ENCODE assay signal across 24 cellular contexts in the genomic region with DNA sequence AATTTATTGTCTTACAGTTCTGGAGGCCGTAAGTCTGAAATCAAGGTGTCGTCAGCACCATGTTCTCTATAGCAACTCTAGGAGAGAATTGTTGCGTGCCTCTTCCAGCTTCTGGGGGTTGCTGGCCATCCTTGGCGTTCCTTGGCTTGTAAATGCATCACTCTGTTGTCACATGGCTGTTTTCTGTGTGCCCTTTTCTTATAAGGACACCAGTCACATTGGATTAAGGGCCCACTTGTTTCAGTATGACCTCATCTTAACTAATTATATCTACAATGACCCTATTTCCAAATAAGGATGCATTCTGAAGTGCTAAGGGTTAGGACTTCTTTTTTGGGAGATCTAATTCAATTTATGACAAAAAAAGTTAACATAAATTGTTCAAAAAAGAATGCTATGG. TPM values are rescaled to one million over a fixed set of nuclear protein-coding genes. Genes with fewer than 3 reads are reported as not detected.
DNase-seq lines count a peak whose midpoint lies in the region; ATAC-seq and TF ChIP-seq lines count a peak whose summit lies in the region.
"Had no signal": no experiment of that assay in that cellular context is flagged by ENCODE, and none has a peak within 500 bp of the region (broad histone marks: within the 10 kb centered on the region; RNA-seq: fewer than 3 reads in every experiment).

No MANE protein-coding gene starts in this region.

- H4K20me1 ChIP-seq in SU-DHL-6 (ENCODE audit: low read depth, low read length) (no peaks in the 10 kb centered on the region), SK-N-SH (ENCODE audit: insufficient read depth) (no peaks in the 10 kb centered on the region)

- no peak overlapping the region for H2AFZ ChIP-seq in SU-DHL-6 (ENCODE audit: low read depth, low read length, severe bottlenecking)
- H2AFZ ChIP-seq in SK-N-SH (ENCODE audit: low read depth), result no peak overlapping the region

- H3K9me2 ChIP-seq in SU-DHL-6 (replicated peaks; ENCODE audit: insufficient read depth, low read length) (no peaks in the 10 kb centered on the region), SK-N-SH (no peaks in the 10 kb centered on the region)

- H3K4me1 ChIP-seq in CD8-positive, alpha-beta T cell (ENCODE audit: insufficient read depth, low read length), result peaks cover 9% of the 10 kb centered on the region
- H3K4me1 ChIP-seq in HAP-1 (no peaks in the 10 kb centered on the region), SK-N-SH (ENCODE audit: control insufficient read depth in 1 of 2, insufficient read depth in 2 of 2, low read depth in 1 of 2, low read length in 1 of 2) (no peaks in the 10 kb centered on the region; a peak in 1 of 4 replicates)
- H3K4me1 ChIP-seq: pancreas had no signal

- H3K27me3 Mint-ChIP-seq in CD8-positive, alpha-beta T cell (ENCODE audit: low read depth), result no peaks in the 10 kb centered on the region
- H3K27me3 Mint-ChIP-seq in natural killer cell treated with Interleukin-12 subunit alpha and Interleukin-12 subunit beta and Interleukin-15 and Interleukin-18, amount 100 ng/mL, for 72 hours, result no peaks in the 10 kb centered on the region

- CTCF ChIA-PET in CD8-positive, alpha-beta T cell (lab: Charles Lee), result interaction anchor here (2.0 kb wide), 1 partner anchor 77 kb away, joined by 15 read pairs; no protein-coding TSS in a partner anchor
- CTCF ChIA-PET in SK-N-SH (lab: Yijun Ruan, JAX), result no interaction called here

- DNase-seq in CD8-positive, alpha-beta T cell, result no peak
- DNase-seq in HL-60 (ENCODE audit: low read depth in 1 of 2, low spot score in 1 of 2), result no peak
- DNase-seq in natural killer cell treated with Interleukin-12 subunit alpha and Interleukin-12 subunit beta and Interleukin-15 and Interleukin-18, amount 100 ng/mL, for 72 hours (ENCODE audit: low spot score), result no peak
- no peak for DNase-seq in HAP-1 (ENCODE audit: low spot score in 2 of 2)
- no peak for DNase-seq in dermis blood vessel endothelial cell
- DNase-seq in SK-N-SH, result no peak
- DNase-seq: activated CD4-positive, alpha-beta T cell treated with anti-CD3 and anti-CD28 coated beads for 1 hour; activated naive CD4-positive, alpha-beta T cell treated with anti-CD3 and anti-CD28 coated beads for 36 hours; DMS53; endodermal cell; GDM1; left colon; NCI-H2081 treated with DMSO at 0.1 percent for 48 hours; NCI-H446; pancreas; SHP77 treated with DMSO at 0.1 percent for 48 hours; stimulated activated CD4-positive, alpha-beta T cell treated with anti-CD3 and anti-CD28 coated beads, Interleukin-4, amount 100 ng/mL, for 24 hours had no signal

- peaks cover 47% of the 10 kb centered on the region for H3K79me2 ChIP-seq in SU-DHL-6 (ENCODE audit: insufficient read depth, low read length)
- H3K79me2 ChIP-seq in SK-N-SH (ENCODE audit: insufficient read depth), result no peaks in the 10 kb centered on the region

- H3K4me3 Mint-ChIP-seq in CD8-positive, alpha-beta T cell, result no peak overlapping the region
- H3K4me3 Mint-ChIP-seq in natural killer cell treated with Interleukin-12 subunit alpha and Interleukin-12 subunit beta and Interleukin-15 and Interleukin-18, amount 100 ng/mL, for 72 hours, result peak overlapping the region; percentile 98
- H3K4me3 Mint-ChIP-seq: activated naive CD4-positive, alpha-beta T cell treated with anti-CD3 and anti-CD28 coated beads for 36 hours; endodermal cell; nephron; type B pancreatic cell had no signal

- peaks cover 25% of the 10 kb centered on the region for H3K4me1 Mint-ChIP-seq in CD8-positive, alpha-beta T cell (ENCODE audit: low read depth)
- peaks cover 50 to 58% of the 10 kb centered on the region in 2 donors for H3K4me1 Mint-ChIP-seq in natural killer cell treated with Interleukin-12 subunit alpha and Interleukin-12 subunit beta and Interleukin-15 and Interleukin-18, amount 100 ng/mL, for 72 hours (ENCODE audit: low read depth in 2 of 2)

- peak overlapping the region; percentile 85 for H3K4me2 ChIP-seq in SU-DHL-6 (ENCODE audit: low read depth, low read length, poor library complexity, severe bottlenecking)
- no peak overlapping the region for H3K4me2 ChIP-seq in SK-N-SH

- H3K27ac Mint-ChIP-seq in CD8-positive, alpha-beta T cell, result peak overlapping the region; percentile 78
- H3K27ac Mint-ChIP-seq in natural killer cell treated with Interleukin-12 subunit alpha and Interleukin-12 subunit beta and Interleukin-15 and Interleukin-18, amount 100 ng/mL, for 72 hours, result peak overlapping the region; percentile 89 to 99
- H3K27ac Mint-ChIP-seq: activated naive CD4-positive, alpha-beta T cell treated with anti-CD3 and anti-CD28 coated beads for 36 hours; endodermal cell; nephron; type B pancreatic cell had no signal

- no peaks in the 10 kb centered on the region for H3K27me3 ChIP-seq in CD8-positive, alpha-beta T cell (ENCODE audit: insufficient read depth, low read length)
- H3K27me3 ChIP-seq in HL-60 (ENCODE audit: insufficient read depth, poor library complexity, severe bottlenecking) (no peaks in the 10 kb centered on the region), SU-DHL-6 (ENCODE audit: low read length) (no peaks in the 10 kb centered on the region), HAP-1 (ENCODE audit: low read depth) (peaks cover 13% of the 10 kb centered on the region; the same call in 1 of the 2 replicates), SK-N-SH (ENCODE audit: insufficient read depth) (no peaks in the 10 kb centered on the region)
- H3K27me3 ChIP-seq: esophagus muscularis mucosa, pancreas had no signal

- TF ChIP-seq CTCF in CD8-positive, alpha-beta T cell (IDR thresholded peaks at IDR 0.05), result no peak
- no peak for TF ChIP-seq CTCF in HL-60 (IDR thresholded peaks at IDR 0.05; ENCODE audit: insufficient read depth, low read length)
- no peak for TF ChIP-seq CTCF in SU-DHL-6 (IDR thresholded peaks at IDR 0.05; ENCODE audit: insufficient read depth, low read length, poor library complexity, severe bottlenecking)
- no peak for TF ChIP-seq CTCF in SK-N-SH (IDR thresholded peaks at IDR 0.05)

- no peaks in the 10 kb centered on the region for H3K9me3 Mint-ChIP-seq in CD8-positive, alpha-beta T cell
- no peaks in the 10 kb centered on the region for H3K9me3 Mint-ChIP-seq in natural killer cell treated with Interleukin-12 subunit alpha and Interleukin-12 subunit beta and Interleukin-15 and Interleukin-18, amount 100 ng/mL, for 72 hours
- H3K9me3 Mint-ChIP-seq: activated naive CD4-positive, alpha-beta T cell treated with anti-CD3 and anti-CD28 coated beads for 36 hours; endodermal cell had no signal

- H3K9ac ChIP-seq in SU-DHL-6 (ENCODE audit: low read length), result peak overlapping the region; percentile 74; the same call in 1 of the 2 replicates
- no peak overlapping the region for H3K9ac ChIP-seq in SK-N-SH

- peaks cover 2% of the 10 kb centered on the region for H3K36me3 Mint-ChIP-seq in CD8-positive, alpha-beta T cell
- H3K36me3 Mint-ChIP-seq in natural killer cell treated with Interleukin-12 subunit alpha and Interleukin-12 subunit beta and Interleukin-15 and Interleukin-18, amount 100 ng/mL, for 72 hours, result peaks cover 26% of the 10 kb centered on the region
- H3K36me3 Mint-ChIP-seq: type B pancreatic cell had no signal

- TF ChIP-seq EP300 in SK-N-SH (IDR thresholded peaks at IDR 0.05; ENCODE audit: borderline replicate concordance in 1 of 2, low read depth in 1 of 2, low read length in 1 of 2), result no peak

- H3K27ac ChIP-seq in CD8-positive, alpha-beta T cell (ENCODE audit: low read depth, low read length), result no peak overlapping the region
- H3K27ac ChIP-seq in HL-60 (replicated peaks), result peak overlapping the region; percentile 85
- peak overlapping the region; percentile 84 for H3K27ac ChIP-seq in SU-DHL-6 (ENCODE audit: low read depth, low read length)
- no peak overlapping the region for H3K27ac ChIP-seq in SK-N-SH (ENCODE audit: low read depth in 2 of 2, low read length in 1 of 2)
- H3K27ac ChIP-seq: esophagus muscularis mucosa, pancreas had no signal

- H3F3A ChIP-seq in SU-DHL-6 (ENCODE audit: insufficient read depth) (peaks cover 30% of the 10 kb centered on the region; the same call in 1 of the 2 replicates), SK-N-SH (replicated peaks; ENCODE audit: insufficient read depth) (no peaks in the 10 kb centered on the region)

- no peaks in the 10 kb centered on the region for H3K36me3 ChIP-seq in CD8-positive, alpha-beta T cell (ENCODE audit: insufficient read depth, low read length)
- 0 out of 2 replicates have a peak, but pooled peaks cover 2% of the 10 kb centered on the region for H3K36me3 ChIP-seq in SU-DHL-6 (ENCODE audit: low read length)
- no peaks in the 10 kb centered on the region for H3K36me3 ChIP-seq in HAP-1 (replicated peaks)
- H3K36me3 ChIP-seq in SK-N-SH (replicated peaks in 1 of 2; ENCODE audit: control insufficient read depth in 1 of 2, insufficient read depth in 2 of 2, low read length in 1 of 2), result no peaks in the 10 kb centered on the region
- H3K36me3 ChIP-seq: esophagus muscularis mucosa, pancreas had no signal

- POLR2A ChIA-PET in CD8-positive, alpha-beta T cell (lab: Charles Lee), result no interaction called here
- POLR2A ChIA-PET in SK-N-SH (lab: Yijun Ruan, JAX), result no interaction called here

- H3K9me3 ChIP-seq in CD8-positive, alpha-beta T cell (ENCODE audit: low read length), result no peaks in the 10 kb centered on the region
- H3K9me3 ChIP-seq in SU-DHL-6 (ENCODE audit: insufficient read depth, low read length) (no peaks in the 10 kb centered on the region), HAP-1 (no peaks in the 10 kb centered on the region), SK-N-SH (no peaks in the 10 kb centered on the region)
- H3K9me3 ChIP-seq: esophagus muscularis mucosa, pancreas had no signal

- in situ Hi-C loops in HAP-1 (cut with MboI; ENCODE audit: low sequenced_read_pairs), result no loop called here

- ATAC-seq in CD8-positive, alpha-beta T cell, result no peak
- no peak for ATAC-seq in natural killer cell treated with Interleukin-12 subunit alpha and Interleukin-12 subunit beta and Interleukin-15 and Interleukin-18, amount 100 ng/mL, for 72 hours
- ATAC-seq in HG03045 (IDR thresholded peaks at IDR 0.05; ENCODE audit: unreplicated experiment), result no peak
- ATAC-seq: left colon, pancreas had no signal

- 82% methylated on average over 4 of the region's 4 CpGs for WGBS in SK-N-SH (ENCODE audit: low lambda C conversion rate)

- intact Hi-C loops in CD8-positive, alpha-beta T cell (cut with DNase I, micrococcal nuclease), result loop anchor here (2.0 to 10.0 kb wide), 4 partner anchors 113 to 561 kb away; a partner anchor contains a TSS

- no peak overlapping the region for H3K4me3 ChIP-seq in CD8-positive, alpha-beta T cell (ENCODE audit: low read depth, low read length)
- H3K4me3 ChIP-seq in HL-60 (replicated peaks; ENCODE audit: insufficient read depth, low read length) (no peak overlapping the region), SU-DHL-6 (ENCODE audit: insufficient read depth, low read length, poor library complexity, severe bottlenecking) (no peak overlapping the region), HAP-1 (no peak overlapping the region), SK-N-SH (ENCODE audit: low read depth in 2 of 2, low read length in 1 of 2) (no peak overlapping the region)
- H3K4me3 ChIP-seq: esophagus muscularis mucosa, pancreas had no signal

- TF ChIP-seq RAD21 in SK-N-SH (IDR thresholded peaks at IDR 0.05; ENCODE audit: low read length), result no peak

RNA-seq across cellular contexts. Expression of a gene that starts 1.4 kb away (rescaled TPM):
- total RNA-seq in CD8-positive, alpha-beta T cell, result 10 to 100 TPM; 10.3 to 11.6 TPM
- total RNA-seq in natural killer cell treated with Interleukin-12 subunit alpha and Interleukin-12 subunit beta and Interleukin-15 and Interleukin-18, amount 100 ng/mL, for 72 hours, result 100 to 1,000 TPM; 209 to 569 TPM
- 0.17 TPM in 1 of 2 replicates, not detected in the other for total RNA-seq in dermis blood vessel endothelial cell
- 0.02 TPM in 2 replicates for polyA plus RNA-seq in SK-N-SH (2012; rRNA removed)
- polyA plus RNA-seq in SK-N-SH (2012; cell fraction: cytosol; rRNA removed), result 0.01 TPM in 2 replicates
- polyA plus RNA-seq in SK-N-SH (2012; cell fraction: nucleus; rRNA removed), result 0.02 and 0.08 TPM in 2 replicates
- total RNA-seq: endodermal cell, LHCN-M2 had no signal

RNA-seq across cellular contexts. Expression of a gene that starts 44.0 kb away (rescaled TPM):
- not detected for total RNA-seq in CD8-positive, alpha-beta T cell
- not detected for total RNA-seq in natural killer cell treated with Interleukin-12 subunit alpha and Interleukin-12 subunit beta and Interleukin-15 and Interleukin-18, amount 100 ng/mL, for 72 hours
- 45.3 and 52.3 TPM in 2 replicates for total RNA-seq in dermis blood vessel endothelial cell
- 55.5 and 63.0 TPM in 2 replicates for polyA plus RNA-seq in SK-N-SH (2012; rRNA removed)
- 63.9 and 65.4 TPM in 2 replicates for polyA plus RNA-seq in SK-N-SH (2012; cell fraction: cytosol; rRNA removed)
- polyA plus RNA-seq in SK-N-SH (2012; cell fraction: nucleus; rRNA removed), result 23.3 and 32.4 TPM in 2 replicates
- total RNA-seq: activated naive CD4-positive, alpha-beta T cell treated with anti-CD3 and anti-CD28 coated beads for 36 hours; T-helper 1 cell treated with Interleukin-12 subunit alpha and Interleukin-12 subunit beta and Interleukin-4 antibody, amounts not matched to agents 30 ng/mL and 1 ng/mL, for 36 hours had no signal

Comparison
In these comparisons a context has a peak if more than half of its experiments do, and no peak if none do; other contexts are left out.
1. H3K27ac ChIP-seq: peak in HL-60 (single experiment) and SU-DHL-6 (single experiment); none in CD8-positive, alpha-beta T cell (single experiment) and SK-N-SH (0 of 2).
2. RNA of a gene that starts 1.4 kb away (total RNA-seq): 209 to 569 TPM in natural killer cell treated with Interleukin-12 subunit alpha and Interleukin-12 subunit beta and Interleukin-15 and Interleukin-18, amount 100 ng/mL, for 72 hours; 10.3 to 11.6 TPM in CD8-positive, alpha-beta T cell and 0.17 TPM in dermis blood vessel endothelial cell; every median in the first group is over 10 times any median in the second.
3. RNA of a gene that starts 44.0 kb away (total RNA-seq): 45.3 to 52.3 TPM in dermis blood vessel endothelial cell; not detected in natural killer cell treated with Interleukin-12 subunit alpha and Interleukin-12 subunit beta and Interleukin-15 and Interleukin-18, amount 100 ng/mL, for 72 hours and not detected in CD8-positive, alpha-beta T cell; every median in the first group is over 10 times any median in the second.